Comparison of ENCODE assay signal across 14 cellular contexts in the genomic region with DNA sequence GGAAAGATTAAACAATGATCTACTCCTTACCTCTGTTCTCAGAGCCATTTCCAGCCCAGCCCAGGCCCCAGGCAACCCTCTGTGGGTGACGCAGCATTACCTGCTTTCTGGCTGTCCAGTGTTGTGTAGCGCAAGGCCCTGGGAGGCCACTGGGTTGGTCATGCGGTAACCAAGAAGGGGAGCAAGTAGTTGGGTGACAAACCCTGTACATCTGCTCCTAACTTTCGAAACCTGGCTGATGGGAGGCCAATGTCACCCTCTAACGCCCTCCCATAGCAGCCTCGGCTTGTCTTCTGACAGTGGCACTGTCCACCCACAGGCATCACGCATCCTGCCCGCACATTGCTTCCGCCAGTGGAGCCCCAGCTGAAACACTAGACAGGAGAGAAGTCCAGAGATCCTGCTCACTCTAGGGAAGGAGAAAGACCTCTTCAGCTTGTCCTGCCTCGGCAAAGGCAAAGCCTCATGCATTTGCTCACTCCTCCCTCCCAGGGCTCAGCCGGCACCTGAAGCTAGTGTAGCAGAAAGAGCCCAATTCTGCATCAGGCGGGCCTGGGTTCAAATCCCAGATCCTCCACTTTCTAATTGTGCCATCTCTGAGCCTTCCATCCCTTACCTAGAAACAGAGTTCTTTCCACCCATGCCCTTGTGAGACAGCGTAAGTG.
"Had no signal": no experiment of that assay in that cellular context is flagged by ENCODE, and none has a peak within 500 bp of the region (broad histone marks: within the 10 kb centered on the region; RNA-seq: fewer than 3 reads in every experiment).

No MANE protein-coding gene starts in this region.

- H3K4me1 ChIP-seq: ascending aorta, heart right ventricle, stomach had no signal

- H3K27ac Mint-ChIP-seq: activated CD8-positive, alpha-beta memory T cell treated with anti-CD3 and anti-CD28 coated beads, Interleukin-2, amount 10 ng/mL, durations not matched to agents 7 days and 5 days; activated naive CD8-positive, alpha-beta T cell; activated T-helper 1 cell treated with anti-CD3 and anti-CD28 coated beads, Interleukin-12 subunit alpha, Interleukin-12 subunit beta, Interleukin-2, Interleukin-4 antibody, amounts not matched to agents 30 ng/mL and 10 ng/mL and 1 ng/mL, durations not matched to agents 14 hours and 24 hours and 36 hours; mesothelial cell of epicardium; T-helper 1 cell treated with Interleukin-12 subunit alpha and Interleukin-12 subunit beta and Interleukin-4 antibody, amounts not matched to agents 30 μg/mL and 1 μg/mL, for 36 hours had no signal

- H3K4me3 Mint-ChIP-seq: activated CD8-positive, alpha-beta memory T cell treated with anti-CD3 and anti-CD28 coated beads, Interleukin-2, amount 10 ng/mL, durations not matched to agents 7 days and 5 days; activated naive CD8-positive, alpha-beta T cell; activated T-helper 1 cell treated with anti-CD3 and anti-CD28 coated beads, Interleukin-12 subunit alpha, Interleukin-12 subunit beta, Interleukin-2, Interleukin-4 antibody, amounts not matched to agents 30 ng/mL and 10 ng/mL and 1 ng/mL, durations not matched to agents 14 hours and 24 hours and 36 hours; mesothelial cell of epicardium; neural crest cell; T-helper 1 cell treated with Interleukin-12 subunit alpha and Interleukin-12 subunit beta and Interleukin-4 antibody, amounts not matched to agents 30 μg/mL and 1 μg/mL, for 36 hours had no signal

- ATAC-seq: activated CD4-positive, CD25-positive, alpha-beta regulatory T cell treated with anti-CD3 and anti-CD28 coated beads, Interleukin-2, amount 50 U/mL, for 24 hours; activated CD8-positive, alpha-beta memory T cell treated with anti-CD3 and anti-CD28 coated beads, Interleukin-2, amount 10 ng/mL, durations not matched to agents 7 days and 5 days; heart right ventricle had no signal

- H3K36me3 Mint-ChIP-seq: activated CD8-positive, alpha-beta memory T cell treated with anti-CD3 and anti-CD28 coated beads, Interleukin-2, amount 10 ng/mL, durations not matched to agents 7 days and 5 days; mesothelial cell of epicardium had no signal

- H3K27ac ChIP-seq: ascending aorta, heart right ventricle, stomach had no signal

- H3K4me1 Mint-ChIP-seq: activated CD8-positive, alpha-beta memory T cell treated with anti-CD3 and anti-CD28 coated beads, Interleukin-2, amount 10 ng/mL, durations not matched to agents 7 days and 5 days; mesothelial cell of epicardium had no signal

- DNase-seq: activated CD4-positive, alpha-beta T cell treated with anti-CD3 and anti-CD28 coated beads, Interleukin-2, amount 50 U/mL, for 4 hours; activated CD8-positive, alpha-beta memory T cell treated with anti-CD3 and anti-CD28 coated beads, Interleukin-2, amount 10 ng/mL, durations not matched to agents 7 days and 5 days; foreskin melanocyte; heart right ventricle; Right ventricle myocardium superior; SK-N-SH; stomach had no signal

- H3K36me3 ChIP-seq: ascending aorta, heart right ventricle, stomach had no signal

- H3K4me3 ChIP-seq: ascending aorta, heart right ventricle, stomach had no signal

- H3K27me3 ChIP-seq: ascending aorta, heart right ventricle, stomach had no signal
